Comparison of ENCODE assay signal across 2 cellular contexts in genomic region chr1:225380691-225381090, GRCh38.
TF ChIP-seq lines count a peak whose summit lies in the region.

No MANE protein-coding gene starts in this region.

TF ChIP-seq in GM23338, 12 proteins besides CTCF, POLR2A, EP300 and RAD21 (continued from another document):
- no peak for TF ChIP-seq ZNF331 (CRISPR knock-in tag; IDR thresholded peaks at IDR 0.05; ENCODE audit: low read depth)
- TF ChIP-seq STAT1 (IDR thresholded peaks at IDR 0.05; ENCODE audit: unreplicated experiment) = no peak
- TF ChIP-seq REST (IDR thresholded peaks at IDR 0.05; ENCODE audit: unreplicated experiment) = no peak
- no peak for TF ChIP-seq JUNB (IDR thresholded peaks at IDR 0.05; ENCODE audit: unreplicated experiment)
- TF ChIP-seq POLR2AphosphoS5 (IDR thresholded peaks at IDR 0.05; ENCODE audit: low read depth) = no peak
- no peak for TF ChIP-seq EZH2phosphoT487 (IDR thresholded peaks at IDR 0.05; ENCODE audit: unreplicated experiment)
- no peak for TF ChIP-seq ZNF462 (CRISPR knock-in tag; IDR thresholded peaks at IDR 0.05)
- no peak for TF ChIP-seq ETS1 (IDR thresholded peaks at IDR 0.05)

TF ChIP-seq in H1, 55 proteins besides CTCF, POLR2A, EP300 and RAD21 (continued from another document):
- no peak for TF ChIP-seq CBX5 (IDR thresholded peaks at IDR 0.05; ENCODE audit: low read depth, low read length)
- no peak for TF ChIP-seq YY1 (IDR thresholded peaks at IDR 0.05; ENCODE audit: low read depth, low read length)
- TF ChIP-seq TCF12 (IDR thresholded peaks at IDR 0.05; ENCODE audit: low read depth, low read length) = no peak
- no peak for TF ChIP-seq USF2 (IDR thresholded peaks at IDR 0.05; ENCODE audit: low read length)
- no peak for TF ChIP-seq SUZ12 (IDR thresholded peaks at IDR 0.05; ENCODE audit: low read length)
- no peak for TF ChIP-seq RBBP5 (IDR thresholded peaks at IDR 0.05; ENCODE audit: borderline replicate concordance, low read depth, low read length)
